In the genomic region with DNA sequence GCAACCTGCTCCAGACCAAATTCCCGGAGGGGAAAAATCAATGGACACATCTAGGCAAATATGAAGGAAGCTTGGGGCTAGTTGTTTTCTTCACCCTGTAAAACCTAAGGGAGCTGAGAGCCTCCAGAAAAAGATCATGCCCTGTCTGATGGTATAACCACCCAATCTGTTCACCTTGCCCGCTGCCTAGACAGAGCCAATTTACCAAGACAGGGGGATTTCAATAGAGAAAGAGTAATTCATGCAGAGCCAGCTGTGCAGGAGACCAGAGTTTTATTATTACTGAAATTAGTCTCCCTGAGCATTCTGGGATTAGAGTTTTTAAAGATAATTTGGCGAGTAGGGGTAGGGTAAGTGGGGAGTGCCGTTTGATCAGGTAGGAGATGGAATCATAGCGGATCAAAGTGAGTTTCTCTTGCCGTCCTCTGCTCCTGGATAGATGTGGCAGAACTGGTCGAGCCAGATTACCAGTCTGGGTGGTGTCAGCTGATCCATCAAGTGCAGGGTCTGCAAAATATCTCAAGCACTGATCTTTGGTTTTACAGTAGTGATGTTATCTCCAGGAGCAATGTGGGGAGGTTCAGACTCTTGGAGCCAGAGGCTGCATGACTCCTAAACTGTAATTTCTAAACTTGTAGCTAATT, we compare ENCODE assay signal across 18 cellular contexts. TPM values are rescaled to one million over a fixed set of nuclear protein-coding genes. Genes with fewer than 3 reads are reported as not detected.
DNase-seq lines count a peak whose midpoint lies in the region; ATAC-seq and TF ChIP-seq lines count a peak whose summit lies in the region.
"Had no signal": no experiment of that assay in that cellular context is flagged by ENCODE, and none has a peak within 500 bp of the region (broad histone marks: within the 10 kb centered on the region; RNA-seq: fewer than 3 reads in every experiment).

No MANE protein-coding gene starts in this region.

- peaks cover 31% of the 10 kb centered on the region for H3K4me1 Mint-ChIP-seq in mesothelial cell of epicardium
- peaks cover 8% of the 10 kb centered on the region for H3K4me1 Mint-ChIP-seq in type B pancreatic cell (ENCODE audit: unreplicated experiment)

- peaks cover 18% of the 10 kb centered on the region for H3K9me3 Mint-ChIP-seq in mesothelial cell of epicardium
- peaks cover 10% of the 10 kb centered on the region for H3K9me3 Mint-ChIP-seq in type B pancreatic cell

- no peak for ATAC-seq in Right ventricle myocardium superior (ENCODE audit: poor library complexity)
- ATAC-seq: CD8-positive, alpha-beta T cell; GM23338 had no signal

- H3K27ac Mint-ChIP-seq in mesothelial cell of epicardium (peak overlapping the region; percentile 84), type B pancreatic cell (peak overlapping the region; percentile 82)
- H3K27ac Mint-ChIP-seq: B cell; CD8-positive, alpha-beta T cell; GM23338; HFFc6 had no signal

- H3K36me3 Mint-ChIP-seq in mesothelial cell of epicardium (peaks cover 14% of the 10 kb centered on the region), type B pancreatic cell (peaks cover 5% of the 10 kb centered on the region)
- H3K36me3 Mint-ChIP-seq: CD8-positive, alpha-beta T cell had no signal

- intact Hi-C loops in Right ventricle myocardium superior (cut with DNase I) = loop anchor here (5.0 kb wide), 1 partner anchor 162 kb away; no protein-coding TSS in a partner anchor

- H3K4me3 Mint-ChIP-seq in mesothelial cell of epicardium = no peak overlapping the region
- H3K4me3 Mint-ChIP-seq in type B pancreatic cell = peak overlapping the region; percentile 54
- H3K4me3 Mint-ChIP-seq: B cell; CD8-positive, alpha-beta T cell; GM23338; HFFc6 had no signal

- H3K27me3 Mint-ChIP-seq in mesothelial cell of epicardium (ENCODE audit: low read depth) (no peaks in the 10 kb centered on the region), type B pancreatic cell (no peaks in the 10 kb centered on the region)

- DNase-seq in ELF-1 (ENCODE audit: low read depth, low spot score) (peak; percentile 69), NCI-H510A (lab: John Stamatoyannopoulos, UW) (peak; percentile 5), mesothelial cell of epicardium (ENCODE audit: low spot score in 2 of 2, unreplicated experiment in 2 of 2) (no peak), type B pancreatic cell (ENCODE audit: extremely low spot score, unreplicated experiment) (no peak), Right ventricle myocardium superior (no peak), mucosa of gallbladder (ENCODE audit: low spot score) (no peak)
- DNase-seq: CD8-positive, alpha-beta T cell; COR-L47; DMS 273 treated with DMSO at 0.1 percent for 48 hours; DMS53; DND-41; EL; HCEC 1CT; HFFc6 had no signal

- no peak for TF ChIP-seq CTCF in mesothelial cell of epicardium (IDR thresholded peaks at IDR 0.05; ENCODE audit: unreplicated experiment)
- no peak for TF ChIP-seq CTCF in type B pancreatic cell (conservative IDR thresholded peaks at IDR 0.05)

RNA-seq across cellular contexts. Expression of gene B4GALT6, which starts 35.1 kb away (rescaled TPM):
- total RNA-seq in mesothelial cell of epicardium = 42.0 to 49.9 TPM (median 46.3 TPM) in 3 replicates
- total RNA-seq in type B pancreatic cell (ENCODE audit: low replicate concordance) = 35.9 and 47.5 TPM in 2 replicates
- total RNA-seq in Right ventricle myocardium superior = 7.4 TPM
- 16.9 TPM for total RNA-seq in mucosa of gallbladder
- total RNA-seq: HFFc6 had no signal

RNA-seq across cellular contexts. Expression of gene SLC25A52, which starts 41.2 kb away (rescaled TPM):
- total RNA-seq in mesothelial cell of epicardium (not detected in 3 replicates), type B pancreatic cell (ENCODE audit: low replicate concordance) (not detected in 2 replicates), Right ventricle myocardium superior (not detected), mucosa of gallbladder (0.26 TPM)
- total RNA-seq: A172; B cell; CD8-positive, alpha-beta T cell; GM23338; HFFc6; HT1080 had no signal

Comparison
In these comparisons a context has a peak if more than half of its experiments do, and no peak if none do; other contexts are left out.
1. DNase-seq: peak in ELF-1 (single experiment) and NCI-H510A (single experiment); none in mesothelial cell of epicardium (0 of 2), type B pancreatic cell (single experiment), Right ventricle myocardium superior (single experiment) and mucosa of gallbladder (single experiment).